ENCODE assay signal across 26 cellular contexts in genomic region chr3:128480717-128481437, GRCh38. TPM values are rescaled to one million over a fixed set of nuclear protein-coding genes. Genes with fewer than 3 reads are reported as not detected.
DNase-seq lines count a peak whose midpoint lies in the region; ATAC-seq, FAIRE-seq and TF ChIP-seq lines count a peak whose summit lies in the region.
"Had no signal": no experiment of that assay in that cellular context is flagged by ENCODE, and none has a peak within 500 bp of the region (broad histone marks: within the 10 kb centered on the region; RNA-seq: fewer than 3 reads in every experiment).

No MANE protein-coding gene starts in this region.

- H3K18ac ChIP-seq in neuronal stem cell (ENCODE audit: low read length) = no peak overlapping the region

- H2BK15ac ChIP-seq in neuronal stem cell (ENCODE audit: low read length) = peak overlapping the region; percentile 8

- H3K4me1 ChIP-seq in SJCRH30 (peaks cover 44% of the 10 kb centered on the region), heart left ventricle (peaks cover 0 to 67% (median 33%) of the 10 kb centered on the region in 12 donors), neuronal stem cell (ENCODE audit: control insufficient read depth in 2 of 2, insufficient read depth in 1 of 2, low read depth in 1 of 2, low read length in 2 of 2) (peaks cover 5 to 16% of the 10 kb centered on the region in 2 donors)

- no peak overlapping the region for H4K8ac ChIP-seq in neuronal stem cell (ENCODE audit: low read depth, low read length)

- no peak overlapping the region for H2BK120ac ChIP-seq in neuronal stem cell (ENCODE audit: low read depth, low read length)

- DNase-seq in SJCRH30 (no peak), heart left ventricle (peak in 2 of 5 donors; percentile 26 to 52), neuronal stem cell (ENCODE audit: low spot score) (no peak), GM12891 (ENCODE audit: insufficient read length, low spot score) (no peak), cortex of kidney (lab: John Stamatoyannopoulos, UW) (no peak)
- DNase-seq: activated CD8-positive, alpha-beta T cell treated with anti-CD3 and anti-CD28 coated beads, Interleukin-2, amount 10 ng/mL, durations not matched to agents 7 days and 5 days; activated effector memory CD4-positive, alpha-beta T cell treated with Interleukin-2 at 50 U/mL for 16 hours; activated naive CD8-positive, alpha-beta T cell treated with anti-CD3 and anti-CD28 coated beads, Interleukin-2, amount 10 ng/mL, durations not matched to agents 7 days and 5 days; caudate nucleus; islet precursor cell; NCI-H1048; SIG-M5; stimulated activated naive CD4-positive, alpha-beta T cell treated with Interleukin-2 at 50 U/mL for 16 hours had no signal

- no peak overlapping the region for H3K4me3 ChIP-seq in SJCRH30
- H3K4me3 ChIP-seq in heart left ventricle = peak overlapping the region in 5 of 12 donors; percentile 10 to 60 (median 17)
- no peak overlapping the region for H3K4me3 ChIP-seq in neuronal stem cell (ENCODE audit: low read length in 2 of 2)

- H3K79me1 ChIP-seq in neuronal stem cell (ENCODE audit: low read depth, low read length) = no peaks in the 10 kb centered on the region

- peaks cover 47% of the 10 kb centered on the region for H3K36me3 ChIP-seq in SJCRH30
- H3K36me3 ChIP-seq in heart left ventricle = peaks cover 0 to 25% (median 7%) of the 10 kb centered on the region in 9 donors
- no peaks in the 10 kb centered on the region for H3K36me3 ChIP-seq in neuronal stem cell (replicated peaks in 1 of 2; ENCODE audit: control insufficient read depth in 2 of 2, insufficient read depth in 2 of 2, low read length in 2 of 2)

- no peak overlapping the region for H3K23ac ChIP-seq in neuronal stem cell (ENCODE audit: low read depth, low read length, poor library complexity)

- H3K9me3 ChIP-seq in SJCRH30 (replicated peaks) (no peaks in the 10 kb centered on the region), heart left ventricle (no peaks in the 10 kb centered on the region), neuronal stem cell (replicated peaks in 1 of 2; ENCODE audit: control insufficient read depth in 2 of 2, insufficient read depth in 1 of 2, low read depth in 1 of 2, low read length in 2 of 2) (no peaks in the 10 kb centered on the region)

- H2AFZ ChIP-seq in neuronal stem cell (ENCODE audit: low read length) = no peak overlapping the region

- intact Hi-C loops in heart left ventricle (cut with DNase I) = loop anchor here in 2 of 10 donors (2.0 to 5.0 kb wide), 3 partner anchors 54 to 91 kb away; no protein-coding TSS in a partner anchor

- H3K27me3 ChIP-seq in SJCRH30 (no peaks in the 10 kb centered on the region), heart left ventricle (peaks cover 11 to 69% (median 33%) of the 10 kb centered on the region in 9 donors), neuronal stem cell (ENCODE audit: control insufficient read depth in 3 of 3, insufficient read depth in 3 of 3, low read depth in 1 of 3, low read length in 3 of 3) (peaks cover 37 to 100% (median 88%) of the 10 kb centered on the region in 3 experiments)

- H3K4ac ChIP-seq in neuronal stem cell (ENCODE audit: low read length) = no peak overlapping the region

- WGBS in heart left ventricle, 4 donors = 61 to 82% (median 75%) methylated on average over 24 to 27 of the region's 27 CpGs
- WGBS in neuronal stem cell (ENCODE audit: extremely low coverage in 2 of 2, insufficient read length in 2 of 2, insufficient replicate concordance in 1 of 2), 2 donors = no CpG with 5 or more reads among the region's 27 CpGs

- FAIRE-seq in GM12891 (lab: Jason Lieb, UNC) = no peak
- FAIRE-seq: astrocyte, endometrium had no signal

- no peak for TF ChIP-seq CTCF in 22Rv1 (IDR thresholded peaks at IDR 0.05)
- TF ChIP-seq CTCF in heart left ventricle (IDR thresholded peaks at IDR 0.05) = no peak

- peak overlapping the region; percentile 33 for H2AK5ac ChIP-seq in neuronal stem cell (ENCODE audit: low read depth, low read length)

- TF ChIP-seq POLR2A in heart left ventricle (IDR thresholded peaks at IDR 0.05) = no peak
- TF ChIP-seq POLR2A in GM12891 (IDR thresholded peaks at IDR 0.05; ENCODE audit: low read depth, low read length) = no peak

- no peak overlapping the region for H2BK12ac ChIP-seq in neuronal stem cell (ENCODE audit: low read length)

- no peak overlapping the region for H3K14ac ChIP-seq in neuronal stem cell (ENCODE audit: low read length)

- no peak overlapping the region for H2BK5ac ChIP-seq in neuronal stem cell (ENCODE audit: low read length)

- H3K9ac ChIP-seq in neuronal stem cell (ENCODE audit: low read depth, low read length, poor library complexity) = peak overlapping the region; percentile 56

- no peak overlapping the region for H3K4me2 ChIP-seq in neuronal stem cell (ENCODE audit: insufficient read depth, low read length, poor library complexity, severe bottlenecking)

- H3K27ac ChIP-seq in 22Rv1 = peak overlapping the region; percentile 37; the same call in 1 of the 2 replicates
- H3K27ac ChIP-seq in SJCRH30 = peak overlapping the region; percentile 63
- H3K27ac ChIP-seq in heart left ventricle = peak overlapping the region; percentile 31 to 98 (median 67)
- H3K27ac ChIP-seq in neuronal stem cell (replicated peaks; ENCODE audit: low read length) = no peak overlapping the region

- ATAC-seq in heart left ventricle (no peak), HG03442 (IDR thresholded peaks at IDR 0.05; ENCODE audit: unreplicated experiment) (no peak), HG02678 (IDR thresholded peaks at IDR 0.05; ENCODE audit: unreplicated experiment) (no peak)
- ATAC-seq: activated CD8-positive, alpha-beta T cell treated with anti-CD3 and anti-CD28 coated beads, Interleukin-2, amount 10 ng/mL, durations not matched to agents 7 days and 5 days; Panc1 had no signal

- H4K91ac ChIP-seq in neuronal stem cell (ENCODE audit: low read depth, low read length, poor library complexity) = no peak overlapping the region

TF ChIP-seq in GM12891, 5 proteins besides CTCF, POLR2A, EP300 and RAD21:
- no peak for TF ChIP-seq SPI1 (IDR thresholded peaks at IDR 0.05; ENCODE audit: low read depth, low read length)
- no peak for TF ChIP-seq POU2F2 (IDR thresholded peaks at IDR 0.05; ENCODE audit: low read depth, low read length)
- TF ChIP-seq POLR2AphosphoS5 (IDR thresholded peaks at IDR 0.05; ENCODE audit: low read depth, low read length) = no peak
- TF ChIP-seq PAX5 (IDR thresholded peaks at IDR 0.05; ENCODE audit: insufficient read depth, low read length, severe bottlenecking) = no peak
- TF ChIP-seq TAF1 (IDR thresholded peaks at IDR 0.05; ENCODE audit: low read depth, low read length) = no peak

RNA-seq across cellular contexts. Expression of gene GATA2, which starts 12.1 kb away (rescaled TPM):
- 17.1 and 19.8 TPM in 2 replicates for total RNA-seq in SJCRH30 (2014; rRNA removed; shearing (Covaris generic))
- 10 to 100 TPM in 7 of 9 donors, 1 to 10 TPM in 2; 6.0 to 30.7 (median 12.3) TPM for total RNA-seq in heart left ventricle
- polyA plus RNA-seq in heart left ventricle = 10 to 100 TPM; 16.8 to 18.2 TPM
- 0.03 TPM for polyA plus RNA-seq in neuronal stem cell (2013, experiment 1 of 2)
- 0.04 TPM for polyA plus RNA-seq in neuronal stem cell (2013, experiment 2 of 2)
- polyA plus RNA-seq in GM12891 (2012; ENCODE audit: low read depth, missing spikeins) = 0.06 TPM
- total RNA-seq: activated CD8-positive, alpha-beta T cell treated with anti-CD3 and anti-CD28 coated beads, Interleukin-2, amount 10 ng/mL, durations not matched to agents 7 days and 5 days; activated naive CD8-positive, alpha-beta T cell treated with anti-CD3 and anti-CD28 coated beads, Interleukin-2, amount 10 ng/mL, durations not matched to agents 7 days and 5 days had no signal

RNA-seq across cellular contexts. Expression of gene DNAJB8, which starts 14.2 kb away (rescaled TPM):
- not detected in 2 replicates for total RNA-seq in SJCRH30 (2014; rRNA removed; shearing (Covaris generic))
- total RNA-seq in heart left ventricle = not detected
- not detected for polyA plus RNA-seq in heart left ventricle
- not detected for polyA plus RNA-seq in neuronal stem cell (2013, experiment 1 of 2)
- not detected for polyA plus RNA-seq in neuronal stem cell (2013, experiment 2 of 2)
- polyA plus RNA-seq in GM12891 (2012; ENCODE audit: low read depth, missing spikeins) = not detected
- total RNA-seq: A673; activated CD8-positive, alpha-beta T cell treated with anti-CD3 and anti-CD28 coated beads, Interleukin-2, amount 10 ng/mL, durations not matched to agents 7 days and 5 days; activated naive CD8-positive, alpha-beta T cell treated with anti-CD3 and anti-CD28 coated beads, Interleukin-2, amount 10 ng/mL, durations not matched to agents 7 days and 5 days; astrocyte; dermis microvascular lymphatic vessel endothelial cell; H4; lung microvascular endothelial cell; neural crest cell; posterior vena cava had no signal
- polyA plus RNA-seq: thymus had no signal
